Comparison of ENCODE assay signal across 1 cellular context in genomic region chr6:109362102-109362884, GRCh38.
TF ChIP-seq lines count a peak whose summit lies in the region.

No MANE protein-coding gene starts in this region.

TF ChIP-seq in HepG2, 621 proteins besides CTCF, POLR2A, EP300 and RAD21 (continued from another document):
- no peak for TF ChIP-seq ZBED4 (CRISPR knock-in tag; IDR thresholded peaks at IDR 0.05; ENCODE audit: borderline replicate concordance)
- TF ChIP-seq ATF5 (CRISPR knock-in tag; IDR thresholded peaks at IDR 0.05; ENCODE audit: low read depth) = no peak
- TF ChIP-seq FOXK1 (CRISPR knock-in tag; IDR thresholded peaks at IDR 0.05; ENCODE audit: borderline replicate concordance, low read depth) = no peak
- TF ChIP-seq, protein P1, sequence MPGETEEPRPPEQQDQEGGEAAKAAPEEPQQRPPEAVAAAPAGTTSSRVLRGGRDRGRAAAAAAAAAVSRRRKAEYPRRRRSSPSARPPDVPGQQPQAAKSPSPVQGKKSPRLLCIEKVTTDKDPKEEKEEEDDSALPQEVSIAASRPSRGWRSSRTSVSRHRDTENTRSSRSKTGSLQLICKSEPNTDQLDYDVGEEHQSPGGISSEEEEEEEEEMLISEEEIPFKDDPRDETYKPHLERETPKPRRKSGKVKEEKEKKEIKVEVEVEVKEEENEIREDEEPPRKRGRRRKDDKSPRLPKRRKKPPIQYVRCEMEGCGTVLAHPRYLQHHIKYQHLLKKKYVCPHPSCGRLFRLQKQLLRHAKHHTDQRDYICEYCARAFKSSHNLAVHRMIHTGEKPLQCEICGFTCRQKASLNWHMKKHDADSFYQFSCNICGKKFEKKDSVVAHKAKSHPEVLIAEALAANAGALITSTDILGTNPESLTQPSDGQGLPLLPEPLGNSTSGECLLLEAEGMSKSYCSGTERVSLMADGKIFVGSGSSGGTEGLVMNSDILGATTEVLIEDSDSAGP (CRISPR knock-in tag; IDR thresholded peaks at IDR 0.05; ENCODE audit: borderline replicate concordance) = no peak
- TF ChIP-seq, protein P2, sequence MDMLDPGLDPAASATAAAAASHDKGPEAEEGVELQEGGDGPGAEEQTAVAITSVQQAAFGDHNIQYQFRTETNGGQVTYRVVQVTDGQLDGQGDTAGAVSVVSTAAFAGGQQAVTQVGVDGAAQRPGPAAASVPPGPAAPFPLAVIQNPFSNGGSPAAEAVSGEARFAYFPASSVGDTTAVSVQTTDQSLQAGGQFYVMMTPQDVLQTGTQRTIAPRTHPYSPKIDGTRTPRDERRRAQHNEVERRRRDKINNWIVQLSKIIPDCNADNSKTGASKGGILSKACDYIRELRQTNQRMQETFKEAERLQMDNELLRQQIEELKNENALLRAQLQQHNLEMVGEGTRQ (IDR thresholded peaks at IDR 0.05; ENCODE audit: low read depth, low read length) = no peak
- TF ChIP-seq, protein P2 (CRISPR knock-in tag; IDR thresholded peaks at IDR 0.05; ENCODE audit: borderline replicate concordance) = no peak
- TF ChIP-seq TMF1 (CRISPR knock-in tag; IDR thresholded peaks at IDR 0.05; ENCODE audit: low read depth) = no peak
- TF ChIP-seq PRDM10 (CRISPR knock-in tag; IDR thresholded peaks at IDR 0.05; ENCODE audit: low read depth) = no peak
